Comparison of ENCODE assay signal across 8 cellular contexts in genomic region chr3:126259411-126260391, GRCh38.
A peak's percentile ranks its signal among the peaks of the same experiment; 100 is the strongest.
DNase-seq lines count a peak whose midpoint lies in the region; ATAC-seq and TF ChIP-seq lines count a peak whose summit lies in the region.

No MANE protein-coding gene starts in this region.

- POLR2A ChIA-PET in AG04449 (lab: Yijun Ruan, JAX) (no interaction called here), HEK293 (lab: Yijun Ruan, JAX) (no interaction called here)

- CTCF ChIA-PET in AG04449 (lab: Yijun Ruan, JAX), result interaction anchor here (0.6 to 2.6 kb wide), 5 partner anchors 46 to 133 kb away, joined by 3 to 11 read pairs (median 3); partner anchors contain the start of gene KLF15
- CTCF ChIA-PET in HEK293 (lab: Yijun Ruan, JAX), result interaction anchor here (0.5 to 1.3 kb wide), 3 partner anchors 10 to 39 kb away, joined by 3 to 4 read pairs (median 3); no protein-coding TSS in a partner anchor

- H3K4me1 ChIP-seq in HEK293 (ENCODE audit: control insufficient read depth, insufficient read depth, low read length) (no peaks in the 10 kb centered on the region), adipocyte (ENCODE audit: control insufficient read depth, insufficient read depth, low read length) (peaks cover 19% of the 10 kb centered on the region), hepatocyte (ENCODE audit: insufficient read depth) (peaks cover 6% of the 10 kb centered on the region)

- H3K4me2 ChIP-seq in hepatocyte, result no peak overlapping the region

- TF ChIP-seq CTCF in AG04449 (IDR thresholded peaks at IDR 0.05; ENCODE audit: insufficient read depth, low read length, missing control alignments) (peak; percentile 60), HEK293 (tag by site-specific recombination; IDR thresholded peaks at IDR 0.05) (no peak), hepatocyte (IDR thresholded peaks at IDR 0.05; ENCODE audit: poor library complexity) (peak; percentile 50)

- ATAC-seq in GM19452 (IDR thresholded peaks at IDR 0.05; ENCODE audit: unreplicated experiment), result no peak

- no peak for DNase-seq in AG04449 (ENCODE audit: low read depth, low spot score)
- peak; percentile 33 for DNase-seq in adipocyte (ENCODE audit: low read depth)
- DNase-seq in hepatocyte (ENCODE audit: low spot score), result peak; percentile 49
- DNase-seq in superior temporal gyrus (ENCODE audit: extremely low spot score), result peak; percentile 76
- no peak for DNase-seq in H4 (ENCODE audit: low spot score)
- DNase-seq in GM19240 (ENCODE audit: insufficient read length, low spot score), result no peak

- no peaks in the 10 kb centered on the region for H3K9me2 ChIP-seq in hepatocyte (replicated peaks; ENCODE audit: insufficient read depth)

- no peaks in the 10 kb centered on the region for H4K20me1 ChIP-seq in hepatocyte (ENCODE audit: insufficient read depth, poor library complexity, severe bottlenecking)

- no peak overlapping the region for H3K4me3 ChIP-seq in AG04449 (ENCODE audit: low read depth, low read length)
- H3K4me3 ChIP-seq in HEK293 (ENCODE audit: low read depth, low read length), result no peak overlapping the region
- no peak overlapping the region for H3K4me3 ChIP-seq in adipocyte (ENCODE audit: low read length)
- no peak overlapping the region for H3K4me3 ChIP-seq in hepatocyte

- H3K27me3 ChIP-seq in adipocyte (replicated peaks; ENCODE audit: control insufficient read depth, insufficient read depth, low read length) (peaks cover 4% of the 10 kb centered on the region), hepatocyte (no peaks in the 10 kb centered on the region)

- peak overlapping the region; percentile 1 for H3K9ac ChIP-seq in adipocyte (ENCODE audit: low read length)

- H3K36me3 ChIP-seq in HEK293 (ENCODE audit: control insufficient read depth in 2 of 2, insufficient read depth in 1 of 2, low read length in 2 of 2), result no peaks in the 10 kb centered on the region
- no peaks in the 10 kb centered on the region for H3K36me3 ChIP-seq in adipocyte (ENCODE audit: control insufficient read depth, insufficient read depth, low read length, severe bottlenecking)
- no peaks in the 10 kb centered on the region for H3K36me3 ChIP-seq in hepatocyte (replicated peaks; ENCODE audit: insufficient read depth, low read depth)

- no peaks in the 10 kb centered on the region for H3K79me2 ChIP-seq in hepatocyte

- H2AFZ ChIP-seq in hepatocyte, result no peak overlapping the region

- H3K9me3 ChIP-seq in HEK293 (ENCODE audit: control insufficient read depth, insufficient read depth, low read depth, low read length) (no peaks in the 10 kb centered on the region), adipocyte (ENCODE audit: control insufficient read depth, low read length) (peaks cover 5% of the 10 kb centered on the region), hepatocyte (ENCODE audit: low read depth) (no peaks in the 10 kb centered on the region)

- H3K27ac ChIP-seq in HEK293 (ENCODE audit: extremely low read depth, low read depth, low read length) (no peak overlapping the region), hepatocyte (no peak overlapping the region)

- WGBS in hepatocyte (ENCODE audit: low lambda C conversion rate, missing lambda C conversion rate), result 59% methylated on average over 21 of the region's 23 CpGs

TF ChIP-seq in HEK293, 187 proteins besides CTCF, POLR2A, EP300 and RAD21:
- TF ChIP-seq GLI4 (tag by site-specific recombination; IDR thresholded peaks at IDR 0.05) (no peak), ZNF184 (tag by site-specific recombination; IDR thresholded peaks at IDR 0.05) (no peak), ZFHX2 (tag by site-specific recombination; conservative IDR thresholded peaks at IDR 0.05) (no peak), ZNF202 (tag by site-specific recombination; IDR thresholded peaks at IDR 0.05; ENCODE audit: borderline replicate concordance) (no peak), ZNF654 (tag by site-specific recombination; IDR thresholded peaks at IDR 0.05; ENCODE audit: low read depth) (peak; percentile 17; the same call in 1 of the 2 replicates), ZSCAN23 (tag by site-specific recombination; IDR thresholded peaks at IDR 0.05) (no peak), ZNF398 (tag by site-specific recombination; IDR thresholded peaks at IDR 0.05) (peak; percentile 15; the same call in 1 of the 2 replicates), ZNF157 (tag by site-specific recombination; IDR thresholded peaks at IDR 0.05) (no peak), ZNF214 (tag by site-specific recombination; IDR thresholded peaks at IDR 0.05; ENCODE audit: borderline replicate concordance) (no peak), ZNF510 (tag by site-specific recombination; IDR thresholded peaks at IDR 0.05; ENCODE audit: insufficient replicate concordance) (no peak), ZNF146 (tag by site-specific recombination; IDR thresholded peaks at IDR 0.05) (no peak), ZNF366 (tag by site-specific recombination; conservative IDR thresholded peaks at IDR 0.05) (0 out of 2 replicates have a peak, but pooled peaks have one; percentile 13), ZNF394 (tag by site-specific recombination; IDR thresholded peaks at IDR 0.05; ENCODE audit: borderline replicate concordance) (no peak), ZNF580 (tag by site-specific recombination; IDR thresholded peaks at IDR 0.05) (no peak)
- TF ChIP-seq, protein P1, sequence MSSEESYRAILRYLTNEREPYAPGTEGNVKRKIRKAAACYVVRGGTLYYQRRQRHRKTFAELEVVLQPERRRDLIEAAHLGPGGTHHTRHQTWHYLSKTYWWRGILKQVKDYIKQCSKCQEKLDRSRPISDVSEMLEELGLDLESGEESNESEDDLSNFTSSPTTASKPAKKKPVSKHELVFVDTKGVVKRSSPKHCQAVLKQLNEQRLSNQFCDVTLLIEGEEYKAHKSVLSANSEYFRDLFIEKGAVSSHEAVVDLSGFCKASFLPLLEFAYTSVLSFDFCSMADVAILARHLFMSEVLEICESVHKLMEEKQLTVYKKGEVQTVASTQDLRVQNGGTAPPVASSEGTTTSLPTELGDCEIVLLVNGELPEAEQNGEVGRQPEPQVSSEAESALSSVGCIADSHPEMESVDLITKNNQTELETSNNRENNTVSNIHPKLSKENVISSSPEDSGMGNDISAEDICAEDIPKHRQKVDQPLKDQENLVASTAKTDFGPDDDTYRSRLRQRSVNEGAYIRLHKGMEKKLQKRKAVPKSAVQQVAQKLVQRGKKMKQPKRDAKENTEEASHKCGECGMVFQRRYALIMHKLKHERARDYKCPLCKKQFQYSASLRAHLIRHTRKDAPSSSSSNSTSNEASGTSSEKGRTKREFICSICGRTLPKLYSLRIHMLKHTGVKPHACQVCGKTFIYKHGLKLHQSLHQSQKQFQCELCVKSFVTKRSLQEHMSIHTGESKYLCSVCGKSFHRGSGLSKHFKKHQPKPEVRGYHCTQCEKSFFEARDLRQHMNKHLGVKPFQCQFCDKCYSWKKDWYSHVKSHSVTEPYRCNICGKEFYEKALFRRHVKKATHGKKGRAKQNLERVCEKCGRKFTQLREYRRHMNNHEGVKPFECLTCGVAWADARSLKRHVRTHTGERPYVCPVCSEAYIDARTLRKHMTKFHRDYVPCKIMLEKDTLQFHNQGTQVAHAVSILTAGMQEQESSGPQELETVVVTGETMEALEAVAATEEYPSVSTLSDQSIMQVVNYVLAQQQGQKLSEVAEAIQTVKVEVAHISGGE (tag by site-specific recombination; conservative IDR thresholded peaks at IDR 0.05; ENCODE audit: low read depth), result no peak
- TF ChIP-seq, protein P2, sequence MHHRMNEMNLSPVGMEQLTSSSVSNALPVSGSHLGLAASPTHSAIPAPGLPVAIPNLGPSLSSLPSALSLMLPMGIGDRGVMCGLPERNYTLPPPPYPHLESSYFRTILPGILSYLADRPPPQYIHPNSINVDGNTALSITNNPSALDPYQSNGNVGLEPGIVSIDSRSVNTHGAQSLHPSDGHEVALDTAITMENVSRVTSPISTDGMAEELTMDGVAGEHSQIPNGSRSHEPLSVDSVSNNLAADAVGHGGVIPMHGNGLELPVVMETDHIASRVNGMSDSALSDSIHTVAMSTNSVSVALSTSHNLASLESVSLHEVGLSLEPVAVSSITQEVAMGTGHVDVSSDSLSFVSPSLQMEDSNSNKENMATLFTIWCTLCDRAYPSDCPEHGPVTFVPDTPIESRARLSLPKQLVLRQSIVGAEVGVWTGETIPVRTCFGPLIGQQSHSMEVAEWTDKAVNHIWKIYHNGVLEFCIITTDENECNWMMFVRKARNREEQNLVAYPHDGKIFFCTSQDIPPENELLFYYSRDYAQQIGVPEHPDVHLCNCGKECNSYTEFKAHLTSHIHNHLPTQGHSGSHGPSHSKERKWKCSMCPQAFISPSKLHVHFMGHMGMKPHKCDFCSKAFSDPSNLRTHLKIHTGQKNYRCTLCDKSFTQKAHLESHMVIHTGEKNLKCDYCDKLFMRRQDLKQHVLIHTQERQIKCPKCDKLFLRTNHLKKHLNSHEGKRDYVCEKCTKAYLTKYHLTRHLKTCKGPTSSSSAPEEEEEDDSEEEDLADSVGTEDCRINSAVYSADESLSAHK (tag by site-specific recombination; IDR thresholded peaks at IDR 0.05), result no peak

Comparison
In these comparisons a context has a peak if more than half of its experiments do, and no peak if none do; other contexts are left out.
1. DNase-seq: peak in adipocyte (single experiment), hepatocyte (single experiment) and superior temporal gyrus (single experiment); none in AG04449 (single experiment), H4 (single experiment) and GM19240 (single experiment).